8 cellular contexts compared by ENCODE assay signal in the genomic region with DNA sequence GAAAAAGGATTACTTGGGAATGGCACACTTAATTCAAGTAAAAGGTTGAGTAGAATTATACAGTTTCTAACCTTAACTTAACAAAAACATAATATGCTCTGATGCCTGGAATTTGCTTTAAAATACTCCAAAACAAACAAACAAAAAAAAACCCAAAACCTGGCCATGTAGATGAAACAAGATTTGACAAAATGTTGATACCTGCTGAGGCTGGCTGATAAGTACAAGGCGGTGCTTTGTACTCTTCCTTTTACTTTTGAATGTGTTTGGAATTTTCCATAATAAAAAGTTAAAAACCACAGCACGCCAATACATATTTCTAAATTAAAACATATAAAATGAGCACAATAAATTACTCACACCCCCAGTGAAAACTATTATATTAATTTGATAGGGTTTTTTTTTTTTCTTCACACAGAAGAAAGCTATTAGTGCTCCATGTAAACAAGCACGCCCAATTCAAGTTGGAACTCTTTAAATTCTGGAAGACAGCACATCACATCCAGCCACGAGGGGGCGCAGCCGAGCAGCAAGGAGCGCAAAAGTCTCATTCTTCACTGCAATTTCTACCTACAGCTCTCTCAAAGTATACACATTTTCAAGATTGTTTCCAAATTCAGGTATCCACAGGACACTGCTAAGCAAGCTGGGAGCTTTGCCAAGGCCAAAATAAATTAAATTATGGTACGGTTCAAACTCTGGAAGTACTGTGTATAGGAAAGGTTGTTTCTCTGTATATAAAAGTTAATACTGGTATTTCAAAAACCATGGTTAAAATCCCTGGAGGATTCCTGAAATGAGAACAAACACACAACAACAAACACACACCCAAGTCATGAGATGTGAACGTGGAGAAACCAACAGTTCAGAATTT. TPM values are rescaled to one million over a fixed set of nuclear protein-coding genes. Genes with fewer than 3 reads are reported as not detected.
A peak's percentile ranks its signal among the peaks of the same experiment; 100 is the strongest.
DNase-seq lines count a peak whose midpoint lies in the region; ATAC-seq and TF ChIP-seq lines count a peak whose summit lies in the region.

No MANE protein-coding gene starts in this region.

- TF ChIP-seq POLR2A in gastrocnemius medialis (IDR thresholded peaks at IDR 0.05): no peak

- no peaks in the 10 kb centered on the region for H3K9me3 ChIP-seq in gastrocnemius medialis

- no peaks in the 10 kb centered on the region for H3K27me3 ChIP-seq in gastrocnemius medialis

- in situ Hi-C loops in gastrocnemius medialis (cut with MboI; ENCODE audit: low sequenced_read_pairs in 4 of 4): loop anchor here in 2 of 4 donors (10.0 to 25.0 kb wide), 2 partner anchors 219 to 391 kb away; no protein-coding TSS in a partner anchor

- H3K27ac ChIP-seq in gastrocnemius medialis: peak overlapping the region; percentile 85 to 93 (median 92)

- DNase-seq in EH (ENCODE audit: low read depth) (peak; percentile 66), NCI-H1105 (lab: John Stamatoyannopoulos, UW) (peak; percentile 73), T follicular helper cell (ENCODE audit: low read depth) (peak; percentile 78), left ventricle myocardium superior (peak; percentile 92), gastrocnemius medialis (peak; percentile 63 to 79), iPS-NIHi11 (ENCODE audit: low spot score) (no peak)
- peak; percentile 76 for DNase-seq in activated naive CD8-positive, alpha-beta T cell treated with anti-CD3 and anti-CD28 coated beads, Interleukin-2, amount 50 U/mL, for 16 hours (ENCODE audit: low read depth, low spot score)

- no peak for ATAC-seq in left ventricle myocardium superior
- peak; percentile 31 to 39 for ATAC-seq in gastrocnemius medialis
- ATAC-seq in GM21723 (IDR thresholded peaks at IDR 0.05; ENCODE audit: unreplicated experiment): no peak

- intact Hi-C loops in left ventricle myocardium superior (cut with micrococcal nuclease) (loop anchor here (5.0 kb wide), 1 partner anchor 226 kb away; no protein-coding TSS in a partner anchor), gastrocnemius medialis (cut with DNase I; ENCODE audit: low total_unique reads) (loop anchor here (1.0 to 10.0 kb wide), 3 partner anchors 39 to 1789 kb away; a partner anchor contains a TSS)

- H3K4me3 ChIP-seq in gastrocnemius medialis: peak overlapping the region; percentile 30 to 61 (median 54)

- TF ChIP-seq CTCF in gastrocnemius medialis (IDR thresholded peaks at IDR 0.05 in 4 of 5, conservative IDR thresholded peaks at IDR 0.05 in 1 of 5): peak; percentile 81 to 97 (median 88)

- H3K4me1 ChIP-seq in gastrocnemius medialis: peaks cover 63 to 66% of the 10 kb centered on the region in 2 donors

- no peaks in the 10 kb centered on the region for H3K36me3 ChIP-seq in gastrocnemius medialis

RNA-seq across cellular contexts. Expression of a gene that starts 7.5 kb away (rescaled TPM):
- total RNA-seq in left ventricle myocardium superior (14.6 TPM), gastrocnemius medialis (10 to 100 TPM in 1 of 4 donors, 1 to 10 TPM in 3; 7.3 to 10.6 (median 8.7) TPM)

Comparison
In these comparisons a context has a peak if more than half of its experiments do, and no peak if none do; other contexts are left out.
1. ATAC-seq: peak in gastrocnemius medialis (2 of 2); none in left ventricle myocardium superior (single experiment) and GM21723 (single experiment).